In genomic region chr11:78742430-78742829, GRCh38 we compare ENCODE assay signal across 12 cellular contexts.
DNase-seq lines count a peak whose midpoint lies in the region; TF ChIP-seq lines count a peak whose summit lies in the region.
"Had no signal": no experiment of that assay in that cellular context is flagged by ENCODE, and none has a peak within 500 bp of the region (broad histone marks: within the 10 kb centered on the region; RNA-seq: fewer than 3 reads in every experiment).

No MANE protein-coding gene starts in this region.

- H3K4me1 Mint-ChIP-seq in chondrocyte (ENCODE audit: low read depth), result peaks cover 7% of the 10 kb centered on the region
- no peaks in the 10 kb centered on the region for H3K4me1 Mint-ChIP-seq in CD8-positive, alpha-beta memory T cell
- H3K4me1 Mint-ChIP-seq: IgD-negative memory B cell had no signal

- H3K4me2 ChIP-seq in parathyroid adenoma (ENCODE audit: low read length), result peak overlapping the region; percentile 12

- no peaks in the 10 kb centered on the region for H3K9me3 ChIP-seq in parathyroid adenoma (ENCODE audit: control insufficient read depth, low read length)
- no peaks in the 10 kb centered on the region for H3K9me3 ChIP-seq in CD8-positive, alpha-beta memory T cell (ENCODE audit: low read length)

- H3K4me3 ChIP-seq in epithelial cell of esophagus (ENCODE audit: low read length) (no peak overlapping the region), parathyroid adenoma (ENCODE audit: low read depth, low read length) (no peak overlapping the region)
- H3K4me3 ChIP-seq in CD8-positive, alpha-beta memory T cell (ENCODE audit: low read length), result no peak overlapping the region

- H3K4me3 Mint-ChIP-seq in chondrocyte (ENCODE audit: unreplicated experiment), result no peak overlapping the region
- H3K4me3 Mint-ChIP-seq in CD8-positive, alpha-beta memory T cell, result no peak overlapping the region
- H3K4me3 Mint-ChIP-seq: activated T-helper 1 cell treated with anti-CD3 and anti-CD28 coated beads, Interleukin-12 subunit alpha, Interleukin-12 subunit beta, Interleukin-2, Interleukin-4 antibody, amounts not matched to agents 30 ng/mL and 10 ng/mL and 1 ng/mL, durations not matched to agents 14 hours and 24 hours and 36 hours; IgD-negative memory B cell had no signal

- H2AFZ ChIP-seq in parathyroid adenoma, result no peak overlapping the region

- no peak overlapping the region for H3K27ac Mint-ChIP-seq in chondrocyte (ENCODE audit: unreplicated experiment)
- no peak overlapping the region for H3K27ac Mint-ChIP-seq in CD8-positive, alpha-beta memory T cell
- H3K27ac Mint-ChIP-seq: activated T-helper 1 cell treated with anti-CD3 and anti-CD28 coated beads, Interleukin-12 subunit alpha, Interleukin-12 subunit beta, Interleukin-2, Interleukin-4 antibody, amounts not matched to agents 30 ng/mL and 10 ng/mL and 1 ng/mL, durations not matched to agents 14 hours and 24 hours and 36 hours; IgD-negative memory B cell; progenitor cell of endocrine pancreas had no signal

- TF ChIP-seq CTCF in epithelial cell of esophagus (IDR thresholded peaks at IDR 0.05; ENCODE audit: insufficient read depth, low read depth, low read length, missing control alignments), result peak; percentile 26
- TF ChIP-seq CTCF in parathyroid adenoma (IDR thresholded peaks at IDR 0.05), result no peak
- no peak for TF ChIP-seq CTCF in chondrocyte (IDR thresholded peaks at IDR 0.05)

- DNase-seq in GM04503 (ENCODE audit: low read depth) (peak; percentile 26), NCI-H2196 treated with DMSO at 0.1 percent for 48 hours (lab: John Stamatoyannopoulos, UW; ENCODE audit: unreplicated experiment) (peak; percentile 85), epithelial cell of esophagus (ENCODE audit: low read depth) (peak; percentile 75), NCI-H526 (lab: John Stamatoyannopoulos, UW) (no peak), T-helper 2 cell (no peak), chondrocyte (ENCODE audit: low spot score) (no peak)
- DNase-seq in CD8-positive, alpha-beta memory T cell, result no peak
- DNase-seq: dermis blood vessel endothelial cell had no signal

- no peaks in the 10 kb centered on the region for H3K79me2 ChIP-seq in parathyroid adenoma

- H3K9ac ChIP-seq in parathyroid adenoma, result no peak overlapping the region

- no peaks in the 10 kb centered on the region for H3K36me3 Mint-ChIP-seq in chondrocyte (ENCODE audit: low read depth)
- H3K36me3 Mint-ChIP-seq in CD8-positive, alpha-beta memory T cell, result no peaks in the 10 kb centered on the region

- CTCF ChIA-PET in CD8-positive, alpha-beta memory T cell (lab: Charles Lee), result no interaction called here

- H3K27ac ChIP-seq in parathyroid adenoma, result no peak overlapping the region
- no peak overlapping the region for H3K27ac ChIP-seq in CD8-positive, alpha-beta memory T cell (ENCODE audit: low read depth, low read length)

- no peaks in the 10 kb centered on the region for H3K27me3 Mint-ChIP-seq in chondrocyte (ENCODE audit: low read depth)
- peaks cover 8 to 10% of the 10 kb centered on the region in 2 donors for H3K27me3 Mint-ChIP-seq in CD8-positive, alpha-beta memory T cell
- H3K27me3 Mint-ChIP-seq: IgD-negative memory B cell, progenitor cell of endocrine pancreas had no signal

- no peaks in the 10 kb centered on the region for H3K36me3 ChIP-seq in parathyroid adenoma (ENCODE audit: control insufficient read depth, insufficient read depth, low read length)
- no peaks in the 10 kb centered on the region for H3K36me3 ChIP-seq in CD8-positive, alpha-beta memory T cell (ENCODE audit: insufficient read depth, low read length)

- no peaks in the 10 kb centered on the region for H3K27me3 ChIP-seq in parathyroid adenoma (ENCODE audit: control insufficient read depth, insufficient read depth, low read length)
- H3K27me3 ChIP-seq in CD8-positive, alpha-beta memory T cell (ENCODE audit: insufficient read depth, low read length, poor library complexity, severe bottlenecking), result no peaks in the 10 kb centered on the region

- H3K9me3 Mint-ChIP-seq in chondrocyte (ENCODE audit: low read depth), result peaks cover 5% of the 10 kb centered on the region
- peaks cover 0 to 2% (median 0%) of the 10 kb centered on the region in 5 donors for H3K9me3 Mint-ChIP-seq in CD8-positive, alpha-beta memory T cell
- H3K9me3 Mint-ChIP-seq: activated T-helper 1 cell treated with anti-CD3 and anti-CD28 coated beads, Interleukin-12 subunit alpha, Interleukin-12 subunit beta, Interleukin-2, Interleukin-4 antibody, amounts not matched to agents 30 ng/mL and 10 ng/mL and 1 ng/mL, durations not matched to agents 14 hours and 24 hours and 36 hours; IgD-negative memory B cell had no signal

- POLR2A ChIA-PET in CD8-positive, alpha-beta memory T cell (lab: Charles Lee), result no interaction called here

- no peaks in the 10 kb centered on the region for H3K4me1 ChIP-seq in parathyroid adenoma
- H3K4me1 ChIP-seq in CD8-positive, alpha-beta memory T cell (ENCODE audit: insufficient read depth, low read length), result no peaks in the 10 kb centered on the region

Comparison
In these comparisons a context has a peak if more than half of its experiments do, and no peak if none do; other contexts are left out.
1. DNase-seq: peak in GM04503 (single experiment), NCI-H2196 treated with DMSO at 0.1 percent for 48 hours (single experiment) and epithelial cell of esophagus (single experiment); none in NCI-H526 (0 of 2), T-helper 2 cell (0 of 5), chondrocyte (single experiment) and CD8-positive, alpha-beta memory T cell (0 of 5).